In genomic region chr16:60608971-60609370, GRCh38 we compare ENCODE assay signal across 27 cellular contexts.
"Had no signal": no experiment of that assay in that cellular context is flagged by ENCODE, and none has a peak within 500 bp of the region (broad histone marks: within the 10 kb centered on the region; RNA-seq: fewer than 3 reads in every experiment).

No MANE protein-coding gene starts in this region.

- H3K4me3 ChIP-seq: ascending aorta, coronary artery, esophagus muscularis mucosa, gastrocnemius medialis, heart right ventricle, hepatocyte had no signal

- DNase-seq: activated B cell treated with CpG ODN at 0.5 μM for 24 hours; activated CD4-positive, alpha-beta T cell treated with anti-CD3 and anti-CD28 coated beads for 48 hours; activated CD4-positive, alpha-beta T cell treated with anti-CD3 and anti-CD28 coated beads, Interleukin-2, amount 50 U/mL, for 1 hour; activated CD4-positive, alpha-beta T cell treated with anti-CD3 and anti-CD28 coated beads, Interleukin-2, amount 50 U/mL, for 48 hours; activated CD8-positive, alpha-beta memory T cell treated with anti-CD3 and anti-CD28 coated beads for 24 hours; activated CD8-positive, alpha-beta T cell treated with anti-CD3 and anti-CD28 coated beads for 36 hours; activated effector memory CD4-positive, alpha-beta T cell treated with anti-CD3 and anti-CD28 coated beads, Interleukin-2, amount 50 U/mL, for 16 hours; activated naive CD4-positive, alpha-beta T cell treated with anti-CD3 and anti-CD28 coated beads, Interleukin-2, amount 10 ng/mL, durations not matched to agents 7 days and 5 days; activated naive CD8-positive, alpha-beta T cell treated with anti-CD3 and anti-CD28 coated beads, Interleukin-2, amount 10 ng/mL, durations not matched to agents 7 days and 5 days; activated T-cell treated with anti-CD3 and anti-CD28 coated beads, Interleukin-2, amount 50 U/mL, for 1 hour; activated T-cell treated with anti-CD3 and anti-CD28 coated beads, Interleukin-2, amount 50 U/mL, for 48 hours; brain microvascular endothelial cell; effector CD4-positive, alpha-beta T cell; effector memory CD8-positive, alpha-beta T cell; erythroblast; foreskin keratinocyte; gastrocnemius medialis; heart right ventricle; T-cell; T1000; WERI-Rb-1 had no signal

- ATAC-seq: activated CD4-positive, CD25-positive, alpha-beta regulatory T cell treated with anti-CD3 and anti-CD28 coated beads, Interleukin-2, amount 50 U/mL, for 24 hours; activated CD8-positive, alpha-beta T cell treated with anti-CD3 and anti-CD28 coated beads for 36 hours; activated naive CD4-positive, alpha-beta T cell treated with anti-CD3 and anti-CD28 coated beads, Interleukin-2, amount 50 U/mL, for 72 hours; effector memory CD8-positive, alpha-beta T cell; foreskin keratinocyte; gastrocnemius medialis; heart right ventricle; T-cell had no signal
